Comparison of ENCODE assay signal across 10 cellular contexts in the genomic region with DNA sequence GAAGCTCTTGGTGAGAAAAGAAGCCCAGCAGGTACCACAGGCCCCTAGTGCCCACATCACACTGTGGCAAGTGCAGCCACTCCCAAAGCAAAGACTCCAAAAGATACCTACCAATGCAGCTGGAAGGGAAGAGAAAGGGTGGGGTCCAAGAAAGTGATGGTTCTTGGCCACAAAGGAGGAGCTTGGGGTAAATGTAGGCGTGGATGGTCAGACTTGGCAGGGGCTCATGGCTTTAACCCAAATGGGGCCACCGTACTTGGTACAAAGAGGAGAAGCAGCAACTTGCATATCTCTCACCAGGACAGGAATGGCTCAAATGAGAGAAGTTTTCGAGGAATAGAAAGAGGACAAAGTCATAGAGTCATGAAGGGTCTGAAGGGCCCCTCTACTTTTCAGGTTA. TPM values are rescaled to one million over a fixed set of nuclear protein-coding genes. Genes with fewer than 3 reads are reported as not detected.
A peak's percentile ranks its signal among the peaks of the same experiment; 100 is the strongest.
DNase-seq lines count a peak whose midpoint lies in the region; ATAC-seq and TF ChIP-seq lines count a peak whose summit lies in the region.
"Had no signal": no experiment of that assay in that cellular context is flagged by ENCODE, and none has a peak within 500 bp of the region (broad histone marks: within the 10 kb centered on the region; RNA-seq: fewer than 3 reads in every experiment).

No MANE protein-coding gene starts in this region.

- H3K4me1 ChIP-seq in spleen: peaks cover 54 to 81% (median 70%) of the 10 kb centered on the region in 6 donors

- H3K27ac Mint-ChIP-seq in T-helper 2 cell treated with Interferon-gamma antibody and Interleukin-4, amounts not matched to agents 5 μg/mL and 100 μg/mL, for 36 hours: peak overlapping the region; percentile 69
- no peak overlapping the region for H3K27ac Mint-ChIP-seq in activated T-helper 1 cell treated with anti-CD3 and anti-CD28 coated beads, Interleukin-12 subunit alpha, Interleukin-12 subunit beta, Interleukin-2, Interleukin-4 antibody, amounts not matched to agents 30 ng/mL and 10 ng/mL and 1 ng/mL, durations not matched to agents 14 hours and 24 hours and 36 hours

- H3K9me3 Mint-ChIP-seq in T-helper 2 cell treated with Interferon-gamma antibody and Interleukin-4, amounts not matched to agents 5 μg/mL and 100 μg/mL, for 36 hours: no peaks in the 10 kb centered on the region
- no peaks in the 10 kb centered on the region for H3K9me3 Mint-ChIP-seq in activated T-helper 1 cell treated with anti-CD3 and anti-CD28 coated beads, Interleukin-12 subunit alpha, Interleukin-12 subunit beta, Interleukin-2, Interleukin-4 antibody, amounts not matched to agents 30 ng/mL and 10 ng/mL and 1 ng/mL, durations not matched to agents 14 hours and 24 hours and 36 hours

- H3K9me3 ChIP-seq in spleen: no peaks in the 10 kb centered on the region
- H3K9me3 ChIP-seq: right lobe of liver had no signal

- peaks cover 0 to 87% (median 65%) of the 10 kb centered on the region in 6 donors for H3K36me3 ChIP-seq in spleen

- intact Hi-C loops in activated T-helper 1 cell treated with anti-CD3 and anti-CD28 coated beads, Interleukin-12 subunit alpha, Interleukin-12 subunit beta, Interleukin-2, Interleukin-4 antibody, amounts not matched to agents 30 ng/mL and 10 ng/mL and 1 ng/mL, durations not matched to agents 14 hours and 24 hours and 36 hours (cut with micrococcal nuclease): no loop called here
- intact Hi-C loops in spleen (cut with DNase I; ENCODE audit: low total_unique reads): no loop called here

- no peaks in the 10 kb centered on the region for H3K27me3 ChIP-seq in spleen (replicated peaks in 1 of 7)
- H3K27me3 ChIP-seq: right lobe of liver had no signal

- H3K36me3 Mint-ChIP-seq in T-helper 2 cell treated with Interferon-gamma antibody and Interleukin-4, amounts not matched to agents 5 μg/mL and 100 μg/mL, for 36 hours (ENCODE audit: low read depth): peaks cover 42% of the 10 kb centered on the region
- H3K36me3 Mint-ChIP-seq in activated T-helper 1 cell treated with anti-CD3 and anti-CD28 coated beads, Interleukin-12 subunit alpha, Interleukin-12 subunit beta, Interleukin-2, Interleukin-4 antibody, amounts not matched to agents 30 ng/mL and 10 ng/mL and 1 ng/mL, durations not matched to agents 14 hours and 24 hours and 36 hours (ENCODE audit: low read depth): peaks cover 44% of the 10 kb centered on the region

- H3K4me1 Mint-ChIP-seq in T-helper 2 cell treated with Interferon-gamma antibody and Interleukin-4, amounts not matched to agents 5 μg/mL and 100 μg/mL, for 36 hours (ENCODE audit: low read depth): peaks cover 30% of the 10 kb centered on the region
- H3K4me1 Mint-ChIP-seq in activated T-helper 1 cell treated with anti-CD3 and anti-CD28 coated beads, Interleukin-12 subunit alpha, Interleukin-12 subunit beta, Interleukin-2, Interleukin-4 antibody, amounts not matched to agents 30 ng/mL and 10 ng/mL and 1 ng/mL, durations not matched to agents 14 hours and 24 hours and 36 hours (ENCODE audit: low read depth): peaks cover 35% of the 10 kb centered on the region

- WGBS in spleen, 5 donors: 60 to 78% (median 71%) methylated on average over 3 of the region's 3 CpGs

- peak overlapping the region; percentile 12 for H3K4me3 Mint-ChIP-seq in T-helper 2 cell treated with Interferon-gamma antibody and Interleukin-4, amounts not matched to agents 5 μg/mL and 100 μg/mL, for 36 hours
- H3K4me3 Mint-ChIP-seq in activated T-helper 1 cell treated with anti-CD3 and anti-CD28 coated beads, Interleukin-12 subunit alpha, Interleukin-12 subunit beta, Interleukin-2, Interleukin-4 antibody, amounts not matched to agents 30 ng/mL and 10 ng/mL and 1 ng/mL, durations not matched to agents 14 hours and 24 hours and 36 hours: peak overlapping the region; percentile 57

- H3K27me3 Mint-ChIP-seq in T-helper 2 cell treated with Interferon-gamma antibody and Interleukin-4, amounts not matched to agents 5 μg/mL and 100 μg/mL, for 36 hours (ENCODE audit: low read depth): no peaks in the 10 kb centered on the region
- H3K27me3 Mint-ChIP-seq in activated T-helper 1 cell treated with anti-CD3 and anti-CD28 coated beads, Interleukin-12 subunit alpha, Interleukin-12 subunit beta, Interleukin-2, Interleukin-4 antibody, amounts not matched to agents 30 ng/mL and 10 ng/mL and 1 ng/mL, durations not matched to agents 14 hours and 24 hours and 36 hours (ENCODE audit: insufficient read depth): no peaks in the 10 kb centered on the region

- no peak for ATAC-seq in HG02763 (IDR thresholded peaks at IDR 0.05; ENCODE audit: unreplicated experiment)
- ATAC-seq: right lobe of liver had no signal

- TF ChIP-seq CTCF in fibroblast of pulmonary artery (IDR thresholded peaks at IDR 0.05; ENCODE audit: low read length, missing control alignments) (no peak), spleen (IDR thresholded peaks at IDR 0.05 in 8 of 11, conservative IDR thresholded peaks at IDR 0.05 in 3 of 11) (no peak)

- DNase-seq in T-helper 2 cell treated with Interferon-gamma antibody and Interleukin-4, amounts not matched to agents 5 μg/mL and 100 μg/mL, for 36 hours (ENCODE audit: low spot score): no peak
- DNase-seq in T-helper 2 cell: no peak
- no peak for DNase-seq in activated T-helper 1 cell treated with anti-CD3 and anti-CD28 coated beads, Interleukin-12 subunit alpha, Interleukin-12 subunit beta, Interleukin-2, Interleukin-4 antibody, amounts not matched to agents 30 ng/mL and 10 ng/mL and 1 ng/mL, durations not matched to agents 14 hours and 24 hours and 36 hours (ENCODE audit: low spot score)
- DNase-seq in fibroblast of pulmonary artery (ENCODE audit: low read depth): peak; percentile 37
- no peak for DNase-seq in spleen
- DNase-seq in NCI-H69 (lab: John Stamatoyannopoulos, UW): no peak
- no peak for DNase-seq in DMS53 treated with DMSO at 0.1 percent for 48 hours (lab: John Stamatoyannopoulos, UW; ENCODE audit: unreplicated experiment)
- DNase-seq: right lobe of liver had no signal

- H3K27ac ChIP-seq in spleen: peak overlapping the region in 5 of 8 donors; percentile 20 to 99 (median 98)
- H3K27ac ChIP-seq: right lobe of liver had no signal

- H3K4me3 ChIP-seq in fibroblast of pulmonary artery (replicated peaks; ENCODE audit: low read depth, low read length): no peak overlapping the region
- peak overlapping the region in 1 of 8 donors; percentile 95 for H3K4me3 ChIP-seq in spleen
- H3K4me3 ChIP-seq: right lobe of liver had no signal

- no peak for TF ChIP-seq POLR2A in spleen (IDR thresholded peaks at IDR 0.05)

RNA-seq across cellular contexts. Expression of gene MAP3K11, which starts 4.8 kb away (rescaled TPM):
- 103 and 106 TPM in 2 replicates for total RNA-seq in activated T-helper 1 cell treated with anti-CD3 and anti-CD28 coated beads, Interleukin-12 subunit alpha, Interleukin-12 subunit beta, Interleukin-2, Interleukin-4 antibody, amounts not matched to agents 30 ng/mL and 10 ng/mL and 1 ng/mL, durations not matched to agents 14 hours and 24 hours and 36 hours
- total RNA-seq in spleen: 100 to 1,000 TPM in 3 of 7 donors, 10 to 100 TPM in 4; 93.5 to 158 (median 99.9) TPM
- 100 to 1,000 TPM in 1 of 3 donors, 10 to 100 TPM in 2; 29.4 to 109 (median 97.7) TPM for polyA plus RNA-seq in spleen

RNA-seq across cellular contexts. Expression of gene PCNX3, which starts 6.3 kb away (rescaled TPM):
- total RNA-seq in activated T-helper 1 cell treated with anti-CD3 and anti-CD28 coated beads, Interleukin-12 subunit alpha, Interleukin-12 subunit beta, Interleukin-2, Interleukin-4 antibody, amounts not matched to agents 30 ng/mL and 10 ng/mL and 1 ng/mL, durations not matched to agents 14 hours and 24 hours and 36 hours: 55.0 and 55.2 TPM in 2 replicates
- 10 to 100 TPM; 38.6 to 51.3 (median 47.4) TPM for total RNA-seq in spleen
- polyA plus RNA-seq in spleen: 10 to 100 TPM in 2 of 3 donors, 1 to 10 TPM in 1; 9.2 to 24.9 (median 17.7) TPM

RNA-seq across cellular contexts. Expression of gene KCNK7, which starts 13.6 kb away (rescaled TPM):
- 1.6 and 2.0 TPM in 2 replicates for total RNA-seq in activated T-helper 1 cell treated with anti-CD3 and anti-CD28 coated beads, Interleukin-12 subunit alpha, Interleukin-12 subunit beta, Interleukin-2, Interleukin-4 antibody, amounts not matched to agents 30 ng/mL and 10 ng/mL and 1 ng/mL, durations not matched to agents 14 hours and 24 hours and 36 hours
- 1 to 10 TPM in 4 of 7 donors, under 1 TPM in 3; 0.63 to 3.2 (median 1.1) TPM for total RNA-seq in spleen
- 1 to 10 TPM; 1.9 to 6.2 (median 2.9) TPM for polyA plus RNA-seq in spleen
- total RNA-seq: A172 had no signal

RNA-seq across cellular contexts. Expression of gene SIPA1, which starts 28.7 kb away (rescaled TPM):
- total RNA-seq in activated T-helper 1 cell treated with anti-CD3 and anti-CD28 coated beads, Interleukin-12 subunit alpha, Interleukin-12 subunit beta, Interleukin-2, Interleukin-4 antibody, amounts not matched to agents 30 ng/mL and 10 ng/mL and 1 ng/mL, durations not matched to agents 14 hours and 24 hours and 36 hours: 117 and 130 TPM in 2 replicates
- total RNA-seq in spleen: 100 to 1,000 TPM; 167 to 308 (median 255) TPM
- 100 to 1,000 TPM; 269 to 423 (median 327) TPM for polyA plus RNA-seq in spleen

RNA-seq across cellular contexts. Expression of gene EHBP1L1, which starts 33.4 kb away (rescaled TPM):
- total RNA-seq in activated T-helper 1 cell treated with anti-CD3 and anti-CD28 coated beads, Interleukin-12 subunit alpha, Interleukin-12 subunit beta, Interleukin-2, Interleukin-4 antibody, amounts not matched to agents 30 ng/mL and 10 ng/mL and 1 ng/mL, durations not matched to agents 14 hours and 24 hours and 36 hours: 168 and 178 TPM in 2 replicates
- 100 to 1,000 TPM; 151 to 365 (median 242) TPM for total RNA-seq in spleen
- 100 to 1,000 TPM in 2 of 3 donors, 10 to 100 TPM in 1; 44.3 to 174 (median 116) TPM for polyA plus RNA-seq in spleen
